ENCODE assay signal across 27 cellular contexts in the genomic region with DNA sequence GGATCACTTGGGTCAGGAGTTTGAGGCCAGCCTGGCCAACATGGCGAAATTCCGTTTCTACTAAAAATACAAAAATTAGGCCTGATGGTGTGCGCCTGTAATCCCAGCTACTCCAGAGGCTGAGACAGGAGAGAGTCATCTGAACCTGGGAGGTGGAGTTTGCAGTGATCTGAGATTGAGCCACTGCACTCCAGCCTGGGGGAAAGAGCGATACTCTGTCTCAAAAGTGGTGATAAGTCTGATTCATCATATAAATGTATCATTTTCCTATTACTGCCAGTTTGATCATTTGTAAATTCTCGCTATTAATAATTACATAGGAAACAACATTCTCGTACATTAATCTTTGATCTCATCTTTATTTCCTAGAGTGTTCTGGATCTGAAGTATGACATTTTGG.
"Had no signal": no experiment of that assay in that cellular context is flagged by ENCODE, and none has a peak within 500 bp of the region (broad histone marks: within the 10 kb centered on the region; RNA-seq: fewer than 3 reads in every experiment).

No MANE protein-coding gene starts in this region.

- H3K36me3 Mint-ChIP-seq: activated CD4-positive, alpha-beta memory T cell treated with anti-CD3 and anti-CD28 coated beads for 36 hours had no signal

- H3K27ac Mint-ChIP-seq: activated B cell treated with CpG ODN at 0.5 μM for 24 hours; activated CD4-positive, alpha-beta memory T cell treated with anti-CD3 and anti-CD28 coated beads for 36 hours; activated CD4-positive, alpha-beta T cell treated with anti-CD3 and anti-CD28 coated beads, Interleukin-2, amount 10 ng/mL, durations not matched to agents 24 days and 14 days; activated naive CD4-positive, alpha-beta T cell treated with anti-CD3 and anti-CD28 coated beads, Interleukin-2, amount 10 ng/mL, durations not matched to agents 7 days and 5 days; activated T-cell treated with anti-CD3 and anti-CD28 coated beads, Interleukin-2, amount 50 U/mL, for 72 hours; dendritic cell treated with granulocyte-macrophage colony-stimulating factor and Interleukin-4, amounts not matched to agents 40 ng/mL and 50 ng/mL, for 4 days; endodermal cell; memory B cell had no signal

- H3K4me3 Mint-ChIP-seq: activated B cell treated with CpG ODN at 0.5 μM for 24 hours; activated CD4-positive, alpha-beta memory T cell treated with anti-CD3 and anti-CD28 coated beads for 36 hours; activated CD4-positive, alpha-beta T cell treated with anti-CD3 and anti-CD28 coated beads, Interleukin-2, amount 10 ng/mL, durations not matched to agents 24 days and 14 days; activated naive CD4-positive, alpha-beta T cell treated with anti-CD3 and anti-CD28 coated beads, Interleukin-2, amount 10 ng/mL, durations not matched to agents 7 days and 5 days; dendritic cell treated with granulocyte-macrophage colony-stimulating factor and Interleukin-4, amounts not matched to agents 40 ng/mL and 50 ng/mL, for 4 days; endodermal cell; memory B cell; neural crest cell had no signal

- DNase-seq: activated B cell treated with CpG ODN at 0.5 μM for 24 hours; activated CD4-positive, alpha-beta memory T cell treated with anti-CD3 and anti-CD28 coated beads for 36 hours; activated CD4-positive, alpha-beta T cell treated with anti-CD3 and anti-CD28 coated beads, Interleukin-2, amount 10 ng/mL, durations not matched to agents 24 days and 14 days; activated effector memory CD4-positive, alpha-beta T cell treated with Interleukin-2 at 50 U/mL for 16 hours; activated naive CD4-positive, alpha-beta T cell treated with anti-CD3 and anti-CD28 coated beads, Interleukin-2, amount 10 ng/mL, durations not matched to agents 7 days and 5 days; activated T-cell treated with anti-CD3 and anti-CD28 coated beads, Interleukin-2, amount 50 U/mL, for 72 hours; amygdala; central memory CD4-positive, alpha-beta T cell; endodermal cell; foreskin fibroblast; heart left ventricle; hypothalamus; midbrain; naive thymus-derived CD8-positive, alpha-beta T cell; nucleus accumbens; pancreas; retina; stimulated activated CD4-positive, alpha-beta T cell treated with anti-CD3 and anti-CD28 coated beads, Interleukin-12 subunit alpha, Interleukin-12 subunit beta, amount 100 ng/mL, for 4 hours; stimulated activated CD4-positive, alpha-beta T cell treated with anti-CD3 and anti-CD28 coated beads, Interleukin-4, amount 100 ng/mL, for 1 hour; stomach; T-helper 2 cell; tibial artery had no signal

- H3K9me3 Mint-ChIP-seq: activated B cell treated with CpG ODN at 0.5 μM for 24 hours; activated CD4-positive, alpha-beta memory T cell treated with anti-CD3 and anti-CD28 coated beads for 36 hours; activated CD4-positive, alpha-beta T cell treated with anti-CD3 and anti-CD28 coated beads, Interleukin-2, amount 10 ng/mL, durations not matched to agents 24 days and 14 days; activated naive CD4-positive, alpha-beta T cell treated with anti-CD3 and anti-CD28 coated beads, Interleukin-2, amount 10 ng/mL, durations not matched to agents 7 days and 5 days; activated T-cell treated with anti-CD3 and anti-CD28 coated beads, Interleukin-2, amount 50 U/mL, for 72 hours; dendritic cell treated with granulocyte-macrophage colony-stimulating factor and Interleukin-4, amounts not matched to agents 40 ng/mL and 50 ng/mL, for 4 days; endodermal cell; memory B cell; naive thymus-derived CD8-positive, alpha-beta T cell; neural crest cell had no signal

- ATAC-seq: activated T-cell treated with anti-CD3 and anti-CD28 coated beads, Interleukin-2, amount 50 U/mL, for 72 hours; esophagus mucosa; heart left ventricle; naive thymus-derived CD8-positive, alpha-beta T cell; pancreas; sciatic nerve had no signal

- H3K27me3 Mint-ChIP-seq: activated B cell treated with CpG ODN at 0.5 μM for 24 hours; activated CD4-positive, alpha-beta memory T cell treated with anti-CD3 and anti-CD28 coated beads for 36 hours; activated CD4-positive, alpha-beta T cell treated with anti-CD3 and anti-CD28 coated beads, Interleukin-2, amount 10 ng/mL, durations not matched to agents 24 days and 14 days; activated naive CD4-positive, alpha-beta T cell treated with anti-CD3 and anti-CD28 coated beads, Interleukin-2, amount 10 ng/mL, durations not matched to agents 7 days and 5 days; dendritic cell treated with granulocyte-macrophage colony-stimulating factor and Interleukin-4, amounts not matched to agents 40 ng/mL and 50 ng/mL, for 4 days; memory B cell; naive thymus-derived CD8-positive, alpha-beta T cell had no signal
